In the genomic region with DNA sequence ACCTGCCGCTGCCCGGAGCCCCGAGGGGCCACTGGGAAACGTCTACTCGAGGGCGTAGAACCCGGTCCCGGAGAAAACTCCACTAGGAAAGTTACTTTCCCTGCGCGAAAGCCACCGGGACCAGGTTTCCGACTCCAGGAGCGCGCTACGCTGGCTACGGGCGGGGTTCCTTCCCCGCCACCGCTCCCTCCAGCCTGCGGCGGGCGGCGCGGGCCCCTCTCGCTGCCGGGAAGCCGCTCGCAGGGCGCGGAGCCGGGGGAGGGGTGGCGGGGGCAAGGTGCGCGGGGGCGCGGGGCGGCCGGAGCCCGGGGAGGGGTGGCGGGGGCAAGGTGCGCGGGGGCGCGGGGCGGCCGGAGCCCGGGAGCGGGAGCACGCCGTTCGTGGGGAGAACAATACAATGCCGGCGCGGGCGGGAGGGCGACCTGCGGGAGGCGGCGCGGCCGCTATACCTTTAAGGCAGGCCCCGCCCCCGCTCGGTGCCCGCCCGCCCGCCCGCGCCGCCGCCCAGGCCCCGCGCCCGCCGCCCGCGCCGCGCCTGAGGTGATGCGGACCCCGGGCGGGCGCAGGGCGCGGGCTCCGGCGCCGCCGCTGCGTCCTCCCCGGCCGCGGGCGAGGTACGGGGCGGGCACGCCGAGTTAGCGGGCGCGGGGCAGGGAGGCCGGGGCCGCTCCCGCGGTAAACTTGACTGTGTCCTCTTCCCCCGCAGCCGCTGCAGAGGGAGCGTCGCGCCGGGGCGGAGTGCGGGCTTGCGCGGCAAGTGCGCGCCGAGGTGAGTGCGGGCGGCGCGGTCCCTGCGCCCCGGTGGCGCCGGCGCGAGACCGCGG, we compare ENCODE assay signal across 8 cellular contexts.
DNase-seq lines count a peak whose midpoint lies in the region; ATAC-seq and TF ChIP-seq lines count a peak whose summit lies in the region.

No MANE protein-coding gene starts in this region.

- peak overlapping the region; percentile 78; the same call in 2 of the 3 replicates for H3K4me3 Mint-ChIP-seq in GM23338
- peak overlapping the region; percentile 91 for H3K4me3 Mint-ChIP-seq in neural progenitor cell

- TF ChIP-seq CTCF in GM23338 (conservative IDR thresholded peaks at IDR 0.05; ENCODE audit: low read depth in 2 of 2) (no peak), fibroblast of villous mesenchyme (IDR thresholded peaks at IDR 0.05; ENCODE audit: insufficient read depth, low read depth, low read length) (no peak), neural progenitor cell (IDR thresholded peaks at IDR 0.05) (no peak)

- H3K4me2 ChIP-seq in GM23338 (peak overlapping the region; percentile 79), neural progenitor cell (peak overlapping the region; percentile 98)

- H3K9ac ChIP-seq in ES-I3 (ENCODE audit: low read depth, low read length): peak overlapping the region; percentile 97
- H3K9ac ChIP-seq in neural progenitor cell: no peak overlapping the region

- H3K27me3 ChIP-seq in GM23338 (ENCODE audit: insufficient read depth): peaks cover 51% of the 10 kb centered on the region
- peaks cover 41% of the 10 kb centered on the region for H3K27me3 ChIP-seq in neural progenitor cell

- no peaks in the 10 kb centered on the region for H3K9me3 Mint-ChIP-seq in GM23338
- no peaks in the 10 kb centered on the region for H3K9me3 Mint-ChIP-seq in neural progenitor cell

- no peaks in the 10 kb centered on the region for H3K36me3 Mint-ChIP-seq in GM23338 (ENCODE audit: low read depth)
- H3K36me3 Mint-ChIP-seq in neural progenitor cell: peaks cover 10% of the 10 kb centered on the region

- peaks cover 10% of the 10 kb centered on the region for H3K4me1 Mint-ChIP-seq in GM23338
- peaks cover 51% of the 10 kb centered on the region for H3K4me1 Mint-ChIP-seq in neural progenitor cell

- ATAC-seq in GM23338 (peak; percentile 80), HG03520 (IDR thresholded peaks at IDR 0.05; ENCODE audit: unreplicated experiment) (no peak)

- no peak overlapping the region for H3K27ac Mint-ChIP-seq in GM23338
- no peak overlapping the region for H3K27ac Mint-ChIP-seq in neural progenitor cell

- no peaks in the 10 kb centered on the region for H3K9me2 ChIP-seq in GM23338 (ENCODE audit: insufficient read depth)

- H3K36me3 ChIP-seq in ES-I3 (ENCODE audit: insufficient read depth, low read length) (no peaks in the 10 kb centered on the region), GM23338 (ENCODE audit: insufficient read depth) (no peaks in the 10 kb centered on the region), neural progenitor cell (no peaks in the 10 kb centered on the region)

- H3F3A ChIP-seq in GM23338 (replicated peaks; ENCODE audit: low read depth): no peaks in the 10 kb centered on the region
- H3F3A ChIP-seq in neural progenitor cell (ENCODE audit: low read depth): peaks cover 34% of the 10 kb centered on the region

- DNase-seq in GM23338 (ENCODE audit: low spot score) (peak; percentile 73), NCI-H2171 (lab: John Stamatoyannopoulos, UW) (peak; percentile 48), fibroblast of villous mesenchyme (ENCODE audit: low read depth) (peak; percentile 35), neural progenitor cell (ENCODE audit: low spot score) (peak; percentile 78), mucosa of gallbladder (ENCODE audit: low spot score) (no peak)
- DNase-seq in activated T-cell treated with anti-CD3 and anti-CD28 coated beads, Interleukin-2, amount 50 U/mL, for 1 hour: peak; percentile 43

- H2AFZ ChIP-seq in GM23338: peak overlapping the region; percentile 95
- peak overlapping the region; percentile 91 for H2AFZ ChIP-seq in neural progenitor cell (replicated peaks)

- H3K9me3 ChIP-seq in ES-I3 (ENCODE audit: control insufficient read depth, insufficient read depth, low read length): no peaks in the 10 kb centered on the region
- no peaks in the 10 kb centered on the region for H3K9me3 ChIP-seq in neural progenitor cell (ENCODE audit: low read depth)

- H3K4me3 ChIP-seq in GM23338 (peak overlapping the region; percentile 73), fibroblast of villous mesenchyme (ENCODE audit: low read depth, low read length) (peak overlapping the region; percentile 74), neural progenitor cell (peak overlapping the region; percentile 77)

- H3K4me1 ChIP-seq in ES-I3 (ENCODE audit: insufficient read depth, low read length) (no peaks in the 10 kb centered on the region), GM23338 (ENCODE audit: insufficient read depth) (peaks cover 8% of the 10 kb centered on the region; the same call in 1 of the 2 replicates), neural progenitor cell (peaks cover 22% of the 10 kb centered on the region)

- H3K79me2 ChIP-seq in GM23338 (replicated peaks; ENCODE audit: insufficient read depth) (no peaks in the 10 kb centered on the region), neural progenitor cell (ENCODE audit: low read depth) (no peaks in the 10 kb centered on the region)

- H3K27ac ChIP-seq in GM23338 (ENCODE audit: low read depth) (no peak overlapping the region), neural progenitor cell (no peak overlapping the region)

- no peaks in the 10 kb centered on the region for H4K20me1 ChIP-seq in GM23338 (replicated peaks; ENCODE audit: insufficient read depth)
- H4K20me1 ChIP-seq in neural progenitor cell (ENCODE audit: low read depth): peaks cover 8% of the 10 kb centered on the region

- H3K27me3 Mint-ChIP-seq in GM23338 (ENCODE audit: insufficient read depth, low read depth, poor library complexity) (peaks cover 24% of the 10 kb centered on the region), neural progenitor cell (ENCODE audit: insufficient read depth, low read depth) (no peaks in the 10 kb centered on the region)

TF ChIP-seq in GM23338, 12 proteins besides CTCF, POLR2A, EP300 and RAD21 (continues in another document):
- TF ChIP-seq POLR2AphosphoS5 (IDR thresholded peaks at IDR 0.05; ENCODE audit: low read depth): no peak
- TF ChIP-seq EZH2 (IDR thresholded peaks at IDR 0.05; ENCODE audit: low read depth, unreplicated experiment): no peak
- no peak for TF ChIP-seq EZH2phosphoT487 (IDR thresholded peaks at IDR 0.05; ENCODE audit: unreplicated experiment)
- TF ChIP-seq ZNF331 (CRISPR knock-in tag; IDR thresholded peaks at IDR 0.05; ENCODE audit: low read depth): no peak
- TF ChIP-seq, protein P1, sequence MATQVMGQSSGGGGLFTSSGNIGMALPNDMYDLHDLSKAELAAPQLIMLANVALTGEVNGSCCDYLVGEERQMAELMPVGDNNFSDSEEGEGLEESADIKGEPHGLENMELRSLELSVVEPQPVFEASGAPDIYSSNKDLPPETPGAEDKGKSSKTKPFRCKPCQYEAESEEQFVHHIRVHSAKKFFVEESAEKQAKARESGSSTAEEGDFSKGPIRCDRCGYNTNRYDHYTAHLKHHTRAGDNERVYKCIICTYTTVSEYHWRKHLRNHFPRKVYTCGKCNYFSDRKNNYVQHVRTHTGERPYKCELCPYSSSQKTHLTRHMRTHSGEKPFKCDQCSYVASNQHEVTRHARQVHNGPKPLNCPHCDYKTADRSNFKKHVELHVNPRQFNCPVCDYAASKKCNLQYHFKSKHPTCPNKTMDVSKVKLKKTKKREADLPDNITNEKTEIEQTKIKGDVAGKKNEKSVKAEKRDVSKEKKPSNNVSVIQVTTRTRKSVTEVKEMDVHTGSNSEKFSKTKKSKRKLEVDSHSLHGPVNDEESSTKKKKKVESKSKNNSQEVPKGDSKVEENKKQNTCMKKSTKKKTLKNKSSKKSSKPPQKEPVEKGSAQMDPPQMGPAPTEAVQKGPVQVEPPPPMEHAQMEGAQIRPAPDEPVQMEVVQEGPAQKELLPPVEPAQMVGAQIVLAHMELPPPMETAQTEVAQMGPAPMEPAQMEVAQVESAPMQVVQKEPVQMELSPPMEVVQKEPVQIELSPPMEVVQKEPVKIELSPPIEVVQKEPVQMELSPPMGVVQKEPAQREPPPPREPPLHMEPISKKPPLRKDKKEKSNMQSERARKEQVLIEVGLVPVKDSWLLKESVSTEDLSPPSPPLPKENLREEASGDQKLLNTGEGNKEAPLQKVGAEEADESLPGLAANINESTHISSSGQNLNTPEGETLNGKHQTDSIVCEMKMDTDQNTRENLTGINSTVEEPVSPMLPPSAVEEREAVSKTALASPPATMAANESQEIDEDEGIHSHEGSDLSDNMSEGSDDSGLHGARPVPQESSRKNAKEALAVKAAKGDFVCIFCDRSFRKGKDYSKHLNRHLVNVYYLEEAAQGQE (IDR thresholded peaks at IDR 0.05; ENCODE audit: unreplicated experiment): no peak
- TF ChIP-seq NANOG (IDR thresholded peaks at IDR 0.05; ENCODE audit: borderline replicate concordance): no peak
- no peak for TF ChIP-seq CREB1 (CRISPR knock-in tag; IDR thresholded peaks at IDR 0.05; ENCODE audit: low read depth)
- no peak for TF ChIP-seq ZNF114 (CRISPR knock-in tag; IDR thresholded peaks at IDR 0.05)
- TF ChIP-seq, protein P2, sequence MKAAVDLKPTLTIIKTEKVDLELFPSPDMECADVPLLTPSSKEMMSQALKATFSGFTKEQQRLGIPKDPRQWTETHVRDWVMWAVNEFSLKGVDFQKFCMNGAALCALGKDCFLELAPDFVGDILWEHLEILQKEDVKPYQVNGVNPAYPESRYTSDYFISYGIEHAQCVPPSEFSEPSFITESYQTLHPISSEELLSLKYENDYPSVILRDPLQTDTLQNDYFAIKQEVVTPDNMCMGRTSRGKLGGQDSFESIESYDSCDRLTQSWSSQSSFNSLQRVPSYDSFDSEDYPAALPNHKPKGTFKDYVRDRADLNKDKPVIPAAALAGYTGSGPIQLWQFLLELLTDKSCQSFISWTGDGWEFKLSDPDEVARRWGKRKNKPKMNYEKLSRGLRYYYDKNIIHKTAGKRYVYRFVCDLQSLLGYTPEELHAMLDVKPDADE (IDR thresholded peaks at IDR 0.05): no peak
- TF ChIP-seq STAT1 (IDR thresholded peaks at IDR 0.05; ENCODE audit: unreplicated experiment): no peak
